In genomic region chr7:17339139-17339538, GRCh38 we compare ENCODE assay signal across 15 cellular contexts. TPM values are rescaled to one million over a fixed set of nuclear protein-coding genes. Genes with fewer than 3 reads are reported as not detected.
DNase-seq lines count a peak whose midpoint lies in the region; ATAC-seq and TF ChIP-seq lines count a peak whose summit lies in the region.
"Had no signal": no experiment of that assay in that cellular context is flagged by ENCODE, and none has a peak within 500 bp of the region (broad histone marks: within the 10 kb centered on the region; RNA-seq: fewer than 3 reads in every experiment).

No MANE protein-coding gene starts in this region.

- no peak for DNase-seq in mammary epithelial cell
- DNase-seq in breast epithelium (ENCODE audit: low spot score in 2 of 2) = no peak
- peak; percentile 18 for DNase-seq in amniotic epithelial cell (ENCODE audit: low read depth)
- DNase-seq in iris pigment epithelial cell (ENCODE audit: low read depth) = peak; percentile 55
- no peak for DNase-seq in sciatic nerve (ENCODE audit: low spot score)
- no peak for DNase-seq in NCI-H2029 treated with DMSO at 0.1 percent for 48 hours (lab: John Stamatoyannopoulos, UW)
- DNase-seq in NCI-H526 (lab: John Stamatoyannopoulos, UW) = no peak
- DNase-seq: NCI-H1105, NCI-H187, NCI-H2171 treated with DMSO at 0.1 percent for 48 hours, NCI-H82 had no signal

- TF ChIP-seq CTCF in mammary epithelial cell (conservative IDR thresholded peaks at IDR 0.05 in 1 of 2, IDR thresholded peaks at IDR 0.05 in 1 of 2; ENCODE audit: extremely low read depth in 1 of 2, insufficient read depth in 1 of 2, low read depth in 1 of 2, low read length in 2 of 2) (no peak), breast epithelium (IDR thresholded peaks at IDR 0.05) (no peak)

- H3K27me3 ChIP-seq in mammary epithelial cell (ENCODE audit: insufficient read depth, low read length) (no peaks in the 10 kb centered on the region), breast epithelium (no peaks in the 10 kb centered on the region)

- dilution Hi-C loops in mammary epithelial cell (cut with HindIII; ENCODE audit: low sequenced_read_pairs) = no loop called here

- H3K4me1 ChIP-seq in mammary epithelial cell (ENCODE audit: insufficient read depth, low read length) (no peaks in the 10 kb centered on the region), breast epithelium (no peaks in the 10 kb centered on the region)
- H3K4me1 ChIP-seq: HAP-1 had no signal

- H3K4me3 ChIP-seq in mammary epithelial cell (replicated peaks in 1 of 3; ENCODE audit: insufficient read depth in 1 of 3, low read depth in 2 of 3, low read length in 3 of 3) (no peak overlapping the region), breast epithelium (no peak overlapping the region)
- H3K4me3 ChIP-seq: HAP-1 had no signal

- 73% methylated on average over 2 of the region's 2 CpGs for WGBS in mammary epithelial cell (ENCODE audit: low coverage, missing lambda C conversion rate)

- H3K27ac ChIP-seq in mammary epithelial cell (ENCODE audit: insufficient read depth, low read depth, low read length) (no peak overlapping the region), breast epithelium (peak overlapping the region in 1 of 2 donors; percentile 38)
- H3K27ac ChIP-seq: C4-2B had no signal

- H2AFZ ChIP-seq in mammary epithelial cell (ENCODE audit: low read depth, low read length) = no peak overlapping the region

- CTCF ChIA-PET in mammary epithelial cell (lab: Charles Lee; ENCODE audit: low non-redundant PET) = no interaction called here

- BruUV-seq in mammary epithelial cell (replicated peaks; lab: Mats Ljungman, UMichigan) = TSS peak; percentile 16

- in situ Hi-C loops in mammary epithelial cell (cut with MboI; ENCODE audit: low sequenced_read_pairs in 2 of 2) = no loop called here

- no peak for TF ChIP-seq POLR2A in breast epithelium (IDR thresholded peaks at IDR 0.05)

- H3K36me3 ChIP-seq in mammary epithelial cell (ENCODE audit: insufficient read depth, low read length) (peaks cover 32% of the 10 kb centered on the region), breast epithelium (no peaks in the 10 kb centered on the region)
- H3K36me3 ChIP-seq: HAP-1 had no signal

- no peaks in the 10 kb centered on the region for H3K9me3 ChIP-seq in mammary epithelial cell (replicated peaks; ENCODE audit: insufficient read depth, low read length)
- no peaks in the 10 kb centered on the region for H3K9me3 ChIP-seq in breast epithelium
- H3K9me3 ChIP-seq: HAP-1 had no signal

- H3K9ac ChIP-seq in mammary epithelial cell (ENCODE audit: insufficient read depth, low read length) = no peak overlapping the region

- ATAC-seq in sciatic nerve = peak; percentile 64
- no peak for ATAC-seq in HG03097 (IDR thresholded peaks at IDR 0.05; ENCODE audit: low FRiP score, unreplicated experiment)

- H3K79me2 ChIP-seq in mammary epithelial cell (ENCODE audit: insufficient read depth, low read length) = peaks cover 32% of the 10 kb centered on the region

- H4K20me1 ChIP-seq in mammary epithelial cell (ENCODE audit: insufficient read depth, low read length) = no peaks in the 10 kb centered on the region

- intact Hi-C loops in mammary epithelial cell (cut with micrococcal nuclease) = no loop called here
- intact Hi-C loops in breast epithelium (cut with DNase I; ENCODE audit: low total_unique reads) = no loop called here
- intact Hi-C loops in sciatic nerve (cut with DNase I) = no loop called here

- no peak overlapping the region for H3K4me2 ChIP-seq in mammary epithelial cell (ENCODE audit: insufficient read depth, low read depth, low read length)

RNA-seq across cellular contexts. Expression of gene AHR, which starts 40.7 kb away (rescaled TPM):
- 100 to 1,000 TPM; 101 to 478 TPM for total RNA-seq in mammary epithelial cell
- polyA plus RNA-seq in mammary epithelial cell = 6.5 TPM
- 144 TPM for polyA minus RNA-seq in mammary epithelial cell
- total RNA-seq in breast epithelium = 100 to 1,000 TPM; 103 to 349 (median 146) TPM
- total RNA-seq in sciatic nerve = 288 TPM
- total RNA-seq: A172 had no signal

Comparison
In these comparisons a context has a peak if more than half of its experiments do, and no peak if none do; other contexts are left out.
1. DNase-seq: peak in amniotic epithelial cell (single experiment) and iris pigment epithelial cell (single experiment); none in mammary epithelial cell (single experiment), breast epithelium (0 of 2), sciatic nerve (single experiment), NCI-H2029 treated with DMSO at 0.1 percent for 48 hours (single experiment) and NCI-H526 (0 of 2).